2 cellular contexts compared by ENCODE assay signal in the genomic region with DNA sequence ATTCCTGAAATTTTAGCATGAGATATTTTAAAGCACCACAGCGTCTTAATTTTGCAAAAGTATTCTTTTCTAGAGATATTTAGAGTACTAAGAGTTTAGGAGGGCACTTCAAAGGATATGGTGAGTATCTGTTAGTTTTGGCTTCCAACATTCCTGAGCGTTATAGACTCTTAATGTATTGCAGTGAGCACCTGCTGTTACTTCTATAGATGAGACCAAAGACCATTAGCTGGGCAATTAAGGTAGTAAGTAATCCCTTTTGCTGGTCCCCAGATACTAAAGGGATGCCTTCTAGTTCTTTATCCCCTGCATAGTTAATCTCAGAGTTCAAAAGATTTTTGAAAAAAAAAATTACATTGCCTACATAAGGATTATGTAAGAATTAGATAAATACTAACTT.
TF ChIP-seq lines count a peak whose summit lies in the region.

No MANE protein-coding gene starts in this region.

TF ChIP-seq in GM23338, 12 proteins besides CTCF, POLR2A, EP300 and RAD21:
- TF ChIP-seq, protein P1, sequence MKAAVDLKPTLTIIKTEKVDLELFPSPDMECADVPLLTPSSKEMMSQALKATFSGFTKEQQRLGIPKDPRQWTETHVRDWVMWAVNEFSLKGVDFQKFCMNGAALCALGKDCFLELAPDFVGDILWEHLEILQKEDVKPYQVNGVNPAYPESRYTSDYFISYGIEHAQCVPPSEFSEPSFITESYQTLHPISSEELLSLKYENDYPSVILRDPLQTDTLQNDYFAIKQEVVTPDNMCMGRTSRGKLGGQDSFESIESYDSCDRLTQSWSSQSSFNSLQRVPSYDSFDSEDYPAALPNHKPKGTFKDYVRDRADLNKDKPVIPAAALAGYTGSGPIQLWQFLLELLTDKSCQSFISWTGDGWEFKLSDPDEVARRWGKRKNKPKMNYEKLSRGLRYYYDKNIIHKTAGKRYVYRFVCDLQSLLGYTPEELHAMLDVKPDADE (IDR thresholded peaks at IDR 0.05), result no peak
- TF ChIP-seq, protein P2, sequence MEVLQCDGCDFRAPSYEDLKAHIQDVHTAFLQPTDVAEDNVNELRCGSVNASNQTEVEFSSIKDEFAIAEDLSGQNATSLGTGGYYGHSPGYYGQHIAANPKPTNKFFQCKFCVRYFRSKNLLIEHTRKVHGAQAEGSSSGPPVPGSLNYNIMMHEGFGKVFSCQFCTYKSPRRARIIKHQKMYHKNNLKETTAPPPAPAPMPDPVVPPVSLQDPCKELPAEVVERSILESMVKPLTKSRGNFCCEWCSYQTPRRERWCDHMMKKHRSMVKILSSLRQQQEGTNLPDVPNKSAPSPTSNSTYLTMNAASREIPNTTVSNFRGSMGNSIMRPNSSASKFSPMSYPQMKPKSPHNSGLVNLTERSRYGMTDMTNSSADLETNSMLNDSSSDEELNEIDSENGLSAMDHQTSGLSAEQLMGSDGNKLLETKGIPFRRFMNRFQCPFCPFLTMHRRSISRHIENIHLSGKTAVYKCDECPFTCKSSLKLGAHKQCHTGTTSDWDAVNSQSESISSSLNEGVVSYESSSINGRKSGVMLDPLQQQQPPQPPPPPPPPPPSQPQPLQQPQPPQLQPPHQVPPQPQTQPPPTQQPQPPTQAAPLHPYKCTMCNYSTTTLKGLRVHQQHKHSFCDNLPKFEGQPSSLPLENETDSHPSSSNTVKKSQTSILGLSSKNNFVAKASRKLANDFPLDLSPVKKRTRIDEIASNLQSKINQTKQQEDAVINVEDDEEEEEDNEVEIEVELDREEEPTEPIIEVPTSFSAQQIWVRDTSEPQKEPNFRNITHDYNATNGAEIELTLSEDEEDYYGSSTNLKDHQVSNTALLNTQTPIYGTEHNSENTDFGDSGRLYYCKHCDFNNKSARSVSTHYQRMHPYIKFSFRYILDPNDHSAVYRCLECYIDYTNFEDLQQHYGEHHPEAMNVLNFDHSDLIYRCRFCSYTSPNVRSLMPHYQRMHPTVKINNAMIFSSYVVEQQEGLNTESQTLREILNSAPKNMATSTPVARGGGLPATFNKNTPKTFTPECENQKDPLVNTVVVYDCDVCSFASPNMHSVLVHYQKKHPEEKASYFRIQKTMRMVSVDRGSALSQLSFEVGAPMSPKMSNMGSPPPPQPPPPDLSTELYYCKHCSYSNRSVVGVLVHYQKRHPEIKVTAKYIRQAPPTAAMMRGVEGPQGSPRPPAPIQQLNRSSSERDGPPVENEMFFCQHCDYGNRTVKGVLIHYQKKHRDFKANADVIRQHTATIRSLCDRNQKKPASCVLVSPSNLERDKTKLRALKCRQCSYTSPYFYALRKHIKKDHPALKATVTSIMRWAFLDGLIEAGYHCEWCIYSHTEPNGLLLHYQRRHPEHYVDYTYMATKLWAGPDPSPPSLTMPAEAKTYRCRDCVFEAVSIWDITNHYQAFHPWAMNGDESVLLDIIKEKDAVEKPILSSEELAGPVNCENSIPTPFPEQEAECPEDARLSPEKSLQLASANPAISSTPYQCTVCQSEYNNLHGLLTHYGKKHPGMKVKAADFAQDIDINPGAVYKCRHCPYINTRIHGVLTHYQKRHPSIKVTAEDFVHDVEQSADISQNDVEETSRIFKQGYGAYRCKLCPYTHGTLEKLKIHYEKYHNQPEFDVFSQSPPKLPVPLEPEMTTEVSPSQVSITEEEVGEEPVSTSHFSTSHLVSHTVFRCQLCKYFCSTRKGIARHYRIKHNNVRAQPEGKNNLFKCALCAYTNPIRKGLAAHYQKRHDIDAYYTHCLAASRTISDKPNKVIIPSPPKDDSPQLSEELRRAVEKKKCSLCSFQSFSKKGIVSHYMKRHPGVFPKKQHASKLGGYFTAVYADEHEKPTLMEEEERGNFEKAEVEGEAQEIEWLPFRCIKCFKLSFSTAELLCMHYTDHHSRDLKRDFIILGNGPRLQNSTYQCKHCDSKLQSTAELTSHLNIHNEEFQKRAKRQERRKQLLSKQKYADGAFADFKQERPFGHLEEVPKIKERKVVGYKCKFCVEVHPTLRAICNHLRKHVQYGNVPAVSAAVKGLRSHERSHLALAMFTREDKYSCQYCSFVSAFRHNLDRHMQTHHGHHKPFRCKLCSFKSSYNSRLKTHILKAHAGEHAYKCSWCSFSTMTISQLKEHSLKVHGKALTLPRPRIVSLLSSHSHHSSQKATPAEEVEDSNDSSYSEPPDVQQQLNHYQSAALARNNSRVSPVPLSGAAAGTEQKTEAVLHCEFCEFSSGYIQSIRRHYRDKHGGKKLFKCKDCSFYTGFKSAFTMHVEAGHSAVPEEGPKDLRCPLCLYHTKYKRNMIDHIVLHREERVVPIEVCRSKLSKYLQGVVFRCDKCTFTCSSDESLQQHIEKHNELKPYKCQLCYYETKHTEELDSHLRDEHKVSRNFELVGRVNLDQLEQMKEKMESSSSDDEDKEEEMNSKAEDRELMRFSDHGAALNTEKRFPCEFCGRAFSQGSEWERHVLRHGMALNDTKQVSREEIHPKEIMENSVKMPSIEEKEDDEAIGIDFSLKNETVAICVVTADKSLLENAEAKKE (CRISPR knock-in tag; IDR thresholded peaks at IDR 0.05), result no peak
- TF ChIP-seq STAT1 (IDR thresholded peaks at IDR 0.05; ENCODE audit: unreplicated experiment), result no peak

TF ChIP-seq in H1, 55 proteins besides CTCF, POLR2A, EP300 and RAD21:
- TF ChIP-seq RNF2 (IDR thresholded peaks at IDR 0.05; ENCODE audit: borderline replicate concordance, low read depth, low read length, missing control alignments, poor library complexity, severe bottlenecking) (no peak), PHF8 (conservative IDR thresholded peaks at IDR 0.05; ENCODE audit: low read depth, low read length) (no peak), TCF12 (IDR thresholded peaks at IDR 0.05; ENCODE audit: low read depth, low read length) (0 out of 2 replicates have a peak, but pooled peaks have one; percentile 46), GTF2F1 (IDR thresholded peaks at IDR 0.05; ENCODE audit: borderline replicate concordance, low read depth, low read length) (no peak), TEAD4 (IDR thresholded peaks at IDR 0.05; ENCODE audit: low read depth, low read length) (peak; percentile 55), SIRT6 (IDR thresholded peaks at IDR 0.05; ENCODE audit: low read length) (no peak), CEBPB (IDR thresholded peaks at IDR 0.05; ENCODE audit: low read depth, low read length) (no peak), KDM4A (IDR thresholded peaks at IDR 0.05; ENCODE audit: low read depth, low read length, severe bottlenecking) (no peak), EZH2 (IDR thresholded peaks at IDR 0.05; ENCODE audit: low read depth, low read length, severe bottlenecking) (no peak), NANOG (IDR thresholded peaks at IDR 0.05; ENCODE audit: insufficient read depth, low read depth, low read length, poor library complexity, severe bottlenecking) (peak; percentile 84)
